Comparison of ENCODE assay signal across 21 cellular contexts in the genomic region with DNA sequence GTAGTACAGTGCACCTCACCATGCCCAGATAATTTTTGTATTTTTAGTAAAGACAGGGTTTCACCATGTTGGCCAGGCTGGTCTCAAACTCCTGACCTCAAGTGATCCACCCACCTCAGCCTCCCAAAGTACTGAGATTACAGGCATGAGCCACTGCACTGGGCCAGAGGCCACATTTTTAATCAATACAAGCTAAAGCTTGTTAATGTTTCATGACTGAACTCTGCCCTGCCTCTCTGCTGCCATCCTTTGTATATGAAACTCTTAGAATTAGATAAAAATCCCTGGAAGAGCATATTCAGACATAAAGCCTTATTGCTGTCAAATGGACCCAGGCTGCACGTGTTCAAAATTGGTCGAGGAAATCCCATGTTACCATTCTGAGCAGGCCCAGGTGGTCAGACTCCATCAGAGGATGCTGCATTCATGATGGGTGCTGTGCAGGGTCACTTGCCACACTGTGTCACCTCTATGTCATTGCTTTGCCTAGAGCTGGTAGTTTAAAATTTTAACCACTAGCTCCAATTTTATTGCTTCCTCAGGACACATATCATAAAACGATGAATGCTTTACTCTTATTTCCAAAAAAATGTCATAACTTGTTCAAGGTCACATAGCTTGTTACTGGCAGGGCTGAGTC. TPM values are rescaled to one million over a fixed set of nuclear protein-coding genes. Genes with fewer than 3 reads are reported as not detected.
"Had no signal": no experiment of that assay in that cellular context is flagged by ENCODE, and none has a peak within 500 bp of the region (broad histone marks: within the 10 kb centered on the region; RNA-seq: fewer than 3 reads in every experiment).

No MANE protein-coding gene starts in this region.

- H3K36me3 Mint-ChIP-seq: memory B cell; naive thymus-derived CD8-positive, alpha-beta T cell; stimulated activated naive B cell treated with anti-CD40 and anti-IgM and Interleukin-4, amounts not matched to agents 10 μg/mL and 1 μg/mL and 100 μg/mL, for 72 hours had no signal

- ATAC-seq: activated CD4-positive, CD25-positive, alpha-beta regulatory T cell treated with anti-CD3 and anti-CD28 coated beads, Interleukin-2, amount 50 U/mL, for 24 hours; activated T-cell treated with anti-CD3 and anti-CD28 coated beads, Interleukin-2, amount 50 U/mL, for 72 hours; left lung; naive thymus-derived CD8-positive, alpha-beta T cell; sciatic nerve; SK-N-SH treated with all-trans-retinoic acid at 6 μM for 48 hours; stimulated activated naive B cell treated with anti-CD40 and anti-IgM and Interleukin-4, amounts not matched to agents 10 μg/mL and 1 μg/mL and 100 μg/mL, for 72 hours had no signal

- DNase-seq: activated CD4-positive, alpha-beta T cell treated with anti-CD3 and anti-CD28 coated beads, Interleukin-2, amount 50 U/mL, for 1 hour; activated CD8-positive, alpha-beta memory T cell treated with anti-CD3 and anti-CD28 coated beads for 24 hours; activated effector memory CD4-positive, alpha-beta T cell treated with anti-CD3 and anti-CD28 coated beads, Interleukin-2, amount 50 U/mL, for 16 hours; activated naive CD4-positive, alpha-beta T cell treated with anti-CD3 and anti-CD28 coated beads, Interleukin-2, amount 50 U/mL, for 16 hours; activated T-cell treated with anti-CD3 and anti-CD28 coated beads, Interleukin-2, amount 50 U/mL, for 72 hours; foreskin melanocyte; left lung; naive thymus-derived CD8-positive, alpha-beta T cell; spleen; stimulated activated CD4-positive, alpha-beta T cell treated with anti-CD3 and anti-CD28 coated beads, Interleukin-4, amount 100 ng/mL, for 4 hours; stimulated activated naive B cell treated with anti-CD40 and anti-IgM and Interleukin-4, amounts not matched to agents 10 μg/mL and 1 μg/mL and 100 μg/mL, for 72 hours; T-helper 1 cell; T-helper 9 cell; thyroid gland had no signal

- H3K4me1 Mint-ChIP-seq: memory B cell had no signal

- H3K27ac Mint-ChIP-seq: activated T-cell treated with anti-CD3 and anti-CD28 coated beads, Interleukin-2, amount 50 U/mL, for 72 hours; memory B cell; naive thymus-derived CD8-positive, alpha-beta T cell; stimulated activated naive B cell treated with anti-CD40 and anti-IgM and Interleukin-4, amounts not matched to agents 10 μg/mL and 1 μg/mL and 100 μg/mL, for 72 hours had no signal

- H3K4me3 Mint-ChIP-seq: activated T-cell treated with anti-CD3 and anti-CD28 coated beads, Interleukin-2, amount 50 U/mL, for 72 hours; memory B cell; naive thymus-derived CD8-positive, alpha-beta T cell; stimulated activated naive B cell treated with anti-CD40 and anti-IgM and Interleukin-4, amounts not matched to agents 10 μg/mL and 1 μg/mL and 100 μg/mL, for 72 hours had no signal

- H3K4me3 ChIP-seq: ascending aorta, breast epithelium, coronary artery, left lung, spleen, thyroid gland had no signal

RNA-seq across cellular contexts. Expression of a gene that starts 45.2 kb away (rescaled TPM):
- total RNA-seq: naive thymus-derived CD8-positive, alpha-beta T cell had no signal
